In genomic region chr4:151887816-151888180, GRCh38 we compare ENCODE assay signal across 14 cellular contexts.
A peak's percentile ranks its signal among the peaks of the same experiment; 100 is the strongest.
DNase-seq lines count a peak whose midpoint lies in the region; ATAC-seq and TF ChIP-seq lines count a peak whose summit lies in the region.
"Had no signal": no experiment of that assay in that cellular context is flagged by ENCODE, and none has a peak within 500 bp of the region (broad histone marks: within the 10 kb centered on the region; RNA-seq: fewer than 3 reads in every experiment).

No MANE protein-coding gene starts in this region.

- H3K27ac Mint-ChIP-seq in CD8-positive, alpha-beta T cell, result peak overlapping the region; percentile 11
- H3K27ac Mint-ChIP-seq: activated naive CD8-positive, alpha-beta T cell had no signal

- ATAC-seq in CD8-positive, alpha-beta T cell, result no peak
- ATAC-seq in GM19372 (IDR thresholded peaks at IDR 0.05; ENCODE audit: low read depth, unreplicated experiment) (peak; percentile 29), HG02759 (IDR thresholded peaks at IDR 0.05; ENCODE audit: unreplicated experiment) (peak; percentile 34), HG03460 (IDR thresholded peaks at IDR 0.05; ENCODE audit: unreplicated experiment) (peak; percentile 29)
- ATAC-seq: heart left ventricle had no signal

- no peak for DNase-seq in CD8-positive, alpha-beta T cell
- DNase-seq in spleen, result no peak
- DNase-seq in DMS153 (lab: John Stamatoyannopoulos, UW), result no peak
- DNase-seq in NCI-H345 (lab: John Stamatoyannopoulos, UW), result no peak
- DNase-seq in SIG-M5 treated with dmso at 0.1 percent for 504 hours (lab: John Stamatoyannopoulos, UW; ENCODE audit: unreplicated experiment), result no peak
- DNase-seq: effector CD4-positive, alpha-beta T cell; heart left ventricle; NCI-H2171 had no signal

- H3K9me3 Mint-ChIP-seq in CD8-positive, alpha-beta T cell, result peaks cover 2% of the 10 kb centered on the region

- H3K9me3 ChIP-seq in CD8-positive, alpha-beta T cell (ENCODE audit: low read length), result no peaks in the 10 kb centered on the region
- peaks cover 0 to 6% (median 0%) of the 10 kb centered on the region in 8 donors for H3K9me3 ChIP-seq in spleen

- no peak for TF ChIP-seq POLR2A in spleen (IDR thresholded peaks at IDR 0.05)

- POLR2A ChIA-PET in CD8-positive, alpha-beta T cell (lab: Charles Lee), result no interaction called here

- H3K36me3 Mint-ChIP-seq in CD8-positive, alpha-beta T cell, result no peaks in the 10 kb centered on the region

- CTCF ChIA-PET in CD8-positive, alpha-beta T cell (lab: Charles Lee), result no interaction called here

- no peaks in the 10 kb centered on the region for H3K27me3 Mint-ChIP-seq in CD8-positive, alpha-beta T cell (ENCODE audit: low read depth)
- H3K27me3 Mint-ChIP-seq: activated naive CD8-positive, alpha-beta T cell had no signal

- H3K27me3 ChIP-seq in CD8-positive, alpha-beta T cell (ENCODE audit: insufficient read depth, low read length), result no peaks in the 10 kb centered on the region
- no peaks in the 10 kb centered on the region for H3K27me3 ChIP-seq in spleen (replicated peaks in 1 of 7)
- H3K27me3 ChIP-seq: heart left ventricle had no signal

- 73 to 82% (median 81%) methylated on average over 3 of the region's 3 CpGs for WGBS in spleen, 5 donors

- H3K4me1 Mint-ChIP-seq in CD8-positive, alpha-beta T cell (ENCODE audit: low read depth), result peaks cover 5% of the 10 kb centered on the region

- no peaks in the 10 kb centered on the region for H3K36me3 ChIP-seq in CD8-positive, alpha-beta T cell (ENCODE audit: insufficient read depth, low read length)
- no peaks in the 10 kb centered on the region for H3K36me3 ChIP-seq in spleen
- H3K36me3 ChIP-seq: heart left ventricle had no signal

- no peaks in the 10 kb centered on the region for H3K4me1 ChIP-seq in CD8-positive, alpha-beta T cell (ENCODE audit: insufficient read depth, low read length)
- H3K4me1 ChIP-seq in spleen, result peaks cover 0 to 19% (median 0%) of the 10 kb centered on the region in 6 donors

- intact Hi-C loops in CD8-positive, alpha-beta T cell (cut with DNase I, micrococcal nuclease), result no loop called here
- intact Hi-C loops in spleen (cut with DNase I; ENCODE audit: low total_unique reads), result no loop called here

- no peak for TF ChIP-seq CTCF in CD8-positive, alpha-beta T cell (IDR thresholded peaks at IDR 0.05)
- no peak for TF ChIP-seq CTCF in spleen (IDR thresholded peaks at IDR 0.05 in 8 of 11, conservative IDR thresholded peaks at IDR 0.05 in 3 of 11)

- H3K4me3 ChIP-seq in CD8-positive, alpha-beta T cell (ENCODE audit: low read depth, low read length), result no peak overlapping the region
- H3K4me3 ChIP-seq in spleen, result no peak overlapping the region
- H3K4me3 ChIP-seq: heart left ventricle, lung had no signal

- no peak overlapping the region for H3K4me3 Mint-ChIP-seq in CD8-positive, alpha-beta T cell
- H3K4me3 Mint-ChIP-seq: activated naive CD8-positive, alpha-beta T cell had no signal

- no peak overlapping the region for H3K27ac ChIP-seq in CD8-positive, alpha-beta T cell (ENCODE audit: low read depth, low read length)
- no peak overlapping the region for H3K27ac ChIP-seq in spleen
- H3K27ac ChIP-seq: heart left ventricle, KMS-11 had no signal
